In genomic region chr19:18542936-18543813, GRCh38 we compare ENCODE assay signal across 8 cellular contexts. TPM values are rescaled to one million over a fixed set of nuclear protein-coding genes. Genes with fewer than 3 reads are reported as not detected.
DNase-seq lines count a peak whose midpoint lies in the region; ATAC-seq and TF ChIP-seq lines count a peak whose summit lies in the region.

Gene FKBP8 (minus strand): TSS chr19:18543573. CDS start chr19:18541970, 1,603 bp downstream.

- no peaks in the 10 kb centered on the region for H4K20me1 ChIP-seq in PC-9 (ENCODE audit: insufficient read depth)

- CTCF ChIA-PET in PC-9 (lab: Charles Lee), result interaction anchor here (0.8 kb wide), 1 partner anchor 14 kb away, joined by 4 read pairs; no protein-coding TSS in a partner anchor

- peak; percentile 75 for DNase-seq in Caki2 (ENCODE audit: low read depth)
- peak; percentile 73 to 91 for DNase-seq in PC-9
- DNase-seq in activated T-cell treated with anti-CD3 and anti-CD28 coated beads, Interleukin-2, amount 50 U/mL, for 1 hour, result peak; percentile 95
- no peak for DNase-seq in epithelial cell of proximal tubule (ENCODE audit: low read depth)
- DNase-seq in stimulated activated CD8-positive, alpha-beta memory T cell treated with anti-CD3 and anti-CD28 coated beads, Interleukin-4, amount 100 ng/mL, for 24 hours (ENCODE audit: low read depth), result peak; percentile 90

- BruUV-seq in PC-9 (replicated peaks; lab: Mats Ljungman, UMichigan), result no TSS peak

- H3K9me3 ChIP-seq in PC-9 (ENCODE audit: insufficient read depth, low read depth) (no peaks in the 10 kb centered on the region), mucosa of rectum (ENCODE audit: control insufficient read depth in 2 of 2, low read length in 2 of 2) (no peaks in the 10 kb centered on the region)

- H3F3A ChIP-seq in PC-9 (ENCODE audit: insufficient read depth, low read depth), result peaks cover 6% of the 10 kb centered on the region; the same call in 1 of the 2 replicates

- H3K36me3 Mint-ChIP-seq in IgD-negative memory B cell, result no peaks in the 10 kb centered on the region

- H3K9me2 ChIP-seq in PC-9 (ENCODE audit: insufficient read depth), result no peaks in the 10 kb centered on the region

- peaks cover 6 to 13% (median 11%) of the 10 kb centered on the region in 3 donors for H3K4me1 Mint-ChIP-seq in IgD-negative memory B cell

- TF ChIP-seq CTCF in PC-9 (conservative IDR thresholded peaks at IDR 0.05) (no peak), epithelial cell of proximal tubule (conservative IDR thresholded peaks at IDR 0.05; ENCODE audit: low read depth, low read length) (no peak)

- peaks cover 17% of the 10 kb centered on the region for H3K79me2 ChIP-seq in PC-9 (ENCODE audit: low read depth)

- intact Hi-C loops in PC-9 (cut with micrococcal nuclease; ENCODE audit: unreplicated experiment), result no loop called here

- H3K4me3 Mint-ChIP-seq in IgD-negative memory B cell, result peak within 1 kb of the TSS; percentile 90 to 99 (median 94)

- peak; percentile 84 for ATAC-seq in GM21528 (IDR thresholded peaks at IDR 0.05; ENCODE audit: low FRiP score, unreplicated experiment)

- H2AFZ ChIP-seq in PC-9, result peak within 1 kb of the TSS; percentile 83

- peak within 1 kb of the TSS; percentile 86 to 97 (median 88) for H3K27ac Mint-ChIP-seq in IgD-negative memory B cell

- peak within 1 kb of the TSS; percentile 86 for H3K4me3 ChIP-seq in PC-9
- H3K4me3 ChIP-seq in epithelial cell of proximal tubule (ENCODE audit: low read depth, low read length), result peak within 1 kb of the TSS; percentile 75
- peak within 1 kb of the TSS; percentile 69 to 78 for H3K4me3 ChIP-seq in mucosa of rectum (ENCODE audit: low read length in 2 of 2)

- H3K27me3 ChIP-seq in PC-9 (ENCODE audit: insufficient read depth, low read depth) (no peaks in the 10 kb centered on the region), mucosa of rectum (ENCODE audit: control insufficient read depth in 2 of 2, insufficient read depth in 2 of 2, low read length in 2 of 2) (no peaks in the 10 kb centered on the region)

- H3K27ac ChIP-seq in PC-9, result no peak within 1 kb of the TSS
- peak within 1 kb of the TSS; percentile 67 to 70 for H3K27ac ChIP-seq in mucosa of rectum (ENCODE audit: low read depth in 2 of 2, low read length in 2 of 2)

- H3K4me2 ChIP-seq in PC-9, result peak within 1 kb of the TSS; percentile 99

- POLR2A ChIA-PET in PC-9 (lab: Charles Lee; ENCODE audit: unreplicated experiment), result interaction anchor here (0.6 to 0.7 kb wide), 4 partner anchors 14 to 250 kb away, joined by 3 to 12 read pairs (median 4); partner anchors contain the start of genes KXD1 and UBA52

- H3K4me1 ChIP-seq in PC-9 (replicated peaks; ENCODE audit: insufficient read depth) (peaks cover 10% of the 10 kb centered on the region; the same call in 1 of the 2 replicates), mucosa of rectum (ENCODE audit: control insufficient read depth in 2 of 2, insufficient read depth in 2 of 2, low read length in 2 of 2) (peaks cover 13% of the 10 kb centered on the region in 2 donors)

- H3K9ac ChIP-seq in mucosa of rectum (ENCODE audit: low read depth in 1 of 2, low read length in 2 of 2), result peak within 1 kb of the TSS; percentile 72 to 81

- no peaks in the 10 kb centered on the region for H3K9me3 Mint-ChIP-seq in IgD-negative memory B cell

- H3K36me3 ChIP-seq in PC-9 (ENCODE audit: low read depth), result peaks cover 24% of the 10 kb centered on the region
- peaks cover 8 to 18% of the 10 kb centered on the region in 2 donors for H3K36me3 ChIP-seq in mucosa of rectum (ENCODE audit: control insufficient read depth in 2 of 2, insufficient read depth in 2 of 2, low read length in 2 of 2)

- no peaks in the 10 kb centered on the region for H3K27me3 Mint-ChIP-seq in IgD-negative memory B cell

- in situ Hi-C loops in Caki2 (cut with HindIII; ENCODE audit: low pct_unique_long_range_greater_than_20kb, low sequenced_read_pairs), result no loop called here

RNA-seq across cellular contexts. Expression of gene FKBP8, which starts in this region (rescaled TPM):
- 418 and 487 TPM in 2 replicates for total RNA-seq in Caki2 (2014; rRNA removed; shearing (Covaris generic); ENCODE audit: low replicate concordance)
- polyA plus RNA-seq in IgD-negative memory B cell, result 120 TPM
- 231 and 320 TPM in 2 replicates for total RNA-seq in PC-9 (2021)
- 223 and 315 TPM in 2 replicates for total RNA-seq in epithelial cell of proximal tubule
